ENCODE assay signal across 22 cellular contexts in genomic region chr5:113770648-113771047, GRCh38.
"Had no signal": no experiment of that assay in that cellular context is flagged by ENCODE, and none has a peak within 500 bp of the region (broad histone marks: within the 10 kb centered on the region; RNA-seq: fewer than 3 reads in every experiment).

No MANE protein-coding gene starts in this region.

- ATAC-seq: HepG2 had no signal

- DNase-seq: IMR-90, Karpas-422, KG1, MG63, NCI-H1092, NCI-H1105 treated with DMSO at 0.1 percent for 48 hours, NCI-H1417 treated with DMSO at 0.1 percent for 48 hours, NCI-H146, NCI-H1694 treated with DMSO at 0.1 percent for 48 hours, NCI-H1930, NCI-H2081, NCI-H2107, NCI-H2227 treated with DMSO at 0.1 percent for 48 hours, NCI-H524, NCI-H526 treated with DMSO at 0.1 percent for 48 hours, NCI-H748 treated with DMSO at 0.1 percent for 48 hours, Right ventricle myocardium superior, RPMI8226, SIG-M5 had no signal

- H3K27ac ChIP-seq: SJSA1, SK-N-MC had no signal

- H3K4me1 ChIP-seq: SJSA1 had no signal

- H3K4me3 ChIP-seq: MG63, SJSA1, SK-N-MC had no signal

- H3K36me3 ChIP-seq: MG63, SJSA1 had no signal

- H3K27me3 ChIP-seq: MG63, SJSA1 had no signal
